Comparison of ENCODE assay signal across 8 cellular contexts in the genomic region with DNA sequence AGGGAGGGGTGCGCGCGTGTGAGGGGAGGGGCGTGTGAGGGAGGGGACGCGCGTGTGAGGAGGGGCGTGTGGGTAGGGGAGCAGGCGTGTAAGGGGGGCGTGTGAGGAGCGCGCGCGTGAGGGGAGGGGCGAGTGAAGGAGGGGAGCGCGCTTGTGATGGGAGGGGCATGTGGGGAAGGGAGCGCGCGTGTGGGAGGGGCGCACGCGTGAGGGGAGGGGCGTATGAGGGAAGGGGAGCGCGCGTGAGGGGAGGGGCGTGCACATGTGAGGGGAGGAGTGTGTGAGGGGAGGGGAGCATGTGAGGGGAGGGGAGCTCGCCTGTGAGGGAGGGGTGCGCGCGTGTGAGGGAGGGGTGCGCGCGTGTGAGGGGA. TPM values are rescaled to one million over a fixed set of nuclear protein-coding genes. Genes with fewer than 3 reads are reported as not detected.
DNase-seq lines count a peak whose midpoint lies in the region; ATAC-seq and TF ChIP-seq lines count a peak whose summit lies in the region.

No MANE protein-coding gene starts in this region.

- H3K4me3 ChIP-seq in MG63 (peak overlapping the region; percentile 86; the same call in 1 of the 2 replicates), urinary bladder (ENCODE audit: low read depth, low read length) (peak overlapping the region; percentile 66)

- H3K36me3 ChIP-seq in MG63 (0 out of 2 replicates have a peak, but pooled peaks cover 2% of the 10 kb centered on the region), urinary bladder (ENCODE audit: insufficient read depth) (peaks cover 2% of the 10 kb centered on the region)

- no peaks in the 10 kb centered on the region for H3K4me1 ChIP-seq in urinary bladder (ENCODE audit: insufficient read depth)

- H3K27ac ChIP-seq in urinary bladder (ENCODE audit: low read depth) = peak overlapping the region; percentile 77

- H3K4me3 Mint-ChIP-seq in T-helper 1 cell treated with Interleukin-12 subunit alpha and Interleukin-12 subunit beta and Interleukin-4 antibody, amounts not matched to agents 30 μg/mL and 1 μg/mL, for 36 hours = peak overlapping the region; percentile 94
- H3K4me3 Mint-ChIP-seq in progenitor cell of endocrine pancreas (ENCODE audit: low read depth) = peak overlapping the region; percentile 96

- 2% methylated on average over 29 of the region's 35 CpGs for WGBS in urinary bladder

- intact Hi-C loops in left cardiac atrium (cut with DNase I) = loop anchor here (5.0 kb wide), 2 partner anchors 41 to 51 kb away; no protein-coding TSS in a partner anchor

- peaks cover 35% of the 10 kb centered on the region for H3K4me1 Mint-ChIP-seq in T-helper 1 cell treated with Interleukin-12 subunit alpha and Interleukin-12 subunit beta and Interleukin-4 antibody, amounts not matched to agents 30 μg/mL and 1 μg/mL, for 36 hours (ENCODE audit: low read depth)
- peaks cover 22% of the 10 kb centered on the region for H3K4me1 Mint-ChIP-seq in progenitor cell of endocrine pancreas (ENCODE audit: low read depth)

- DNase-seq in DMS53 treated with DMSO at 0.1 percent for 48 hours (lab: John Stamatoyannopoulos, UW; ENCODE audit: unreplicated experiment) (peak; percentile 40), MG63 (peak; percentile 82), amniotic stem cell (lab: John Stamatoyannopoulos, UW) (peak; percentile 85), left cardiac atrium (peak; percentile 93), progenitor cell of endocrine pancreas (ENCODE audit: low spot score, unreplicated experiment) (peak; percentile 64)

- peak overlapping the region; percentile 96 for H3K27ac Mint-ChIP-seq in T-helper 1 cell treated with Interleukin-12 subunit alpha and Interleukin-12 subunit beta and Interleukin-4 antibody, amounts not matched to agents 30 μg/mL and 1 μg/mL, for 36 hours
- peak overlapping the region; percentile 96 for H3K27ac Mint-ChIP-seq in progenitor cell of endocrine pancreas

- H3K27me3 ChIP-seq in MG63 = no peaks in the 10 kb centered on the region

- H3K9me3 Mint-ChIP-seq in T-helper 1 cell treated with Interleukin-12 subunit alpha and Interleukin-12 subunit beta and Interleukin-4 antibody, amounts not matched to agents 30 μg/mL and 1 μg/mL, for 36 hours = no peaks in the 10 kb centered on the region
- H3K9me3 Mint-ChIP-seq in progenitor cell of endocrine pancreas (ENCODE audit: low read depth) = no peaks in the 10 kb centered on the region

- H3K27me3 Mint-ChIP-seq in T-helper 1 cell treated with Interleukin-12 subunit alpha and Interleukin-12 subunit beta and Interleukin-4 antibody, amounts not matched to agents 30 μg/mL and 1 μg/mL, for 36 hours (ENCODE audit: low read depth) = peaks cover 4% of the 10 kb centered on the region
- no peaks in the 10 kb centered on the region for H3K27me3 Mint-ChIP-seq in progenitor cell of endocrine pancreas

- peak; percentile 77 to 83 for ATAC-seq in left cardiac atrium
- no peak for ATAC-seq in GM19452 (IDR thresholded peaks at IDR 0.05; ENCODE audit: unreplicated experiment)

- H3K9me3 ChIP-seq in MG63 = no peaks in the 10 kb centered on the region

- H3K36me3 Mint-ChIP-seq in T-helper 1 cell treated with Interleukin-12 subunit alpha and Interleukin-12 subunit beta and Interleukin-4 antibody, amounts not matched to agents 30 μg/mL and 1 μg/mL, for 36 hours (ENCODE audit: low read depth) = peaks cover 16% of the 10 kb centered on the region
- H3K36me3 Mint-ChIP-seq in progenitor cell of endocrine pancreas (ENCODE audit: insufficient read depth) = peaks cover 8% of the 10 kb centered on the region

- TF ChIP-seq CTCF in progenitor cell of endocrine pancreas (IDR thresholded peaks at IDR 0.05; ENCODE audit: unreplicated experiment) = no peak

RNA-seq across cellular contexts. Expression of a gene that starts 19.1 kb away (rescaled TPM):
- total RNA-seq in MG63 (2014; rRNA removed; shearing (Covaris generic); ENCODE audit: low replicate concordance) = 13.0 and 15.7 TPM in 2 replicates
- total RNA-seq in left cardiac atrium (10 to 100 TPM; 38.7 to 43.0 TPM), progenitor cell of endocrine pancreas (27.6 and 30.6 TPM in 2 replicates), urinary bladder (30.7 TPM)
- 51.6 TPM for polyA plus RNA-seq in urinary bladder

Comparison
In these comparisons a context has a peak if more than half of its experiments do, and no peak if none do; other contexts are left out.
1. DNase-seq: peak in every context shown above with its lines; median percentile 93 in left cardiac atrium; 85 in amniotic stem cell; 82 in MG63; 64 in progenitor cell of endocrine pancreas; 40 in DMS53 treated with DMSO at 0.1 percent for 48 hours.